ENCODE assay signal across 11 cellular contexts in the genomic region with DNA sequence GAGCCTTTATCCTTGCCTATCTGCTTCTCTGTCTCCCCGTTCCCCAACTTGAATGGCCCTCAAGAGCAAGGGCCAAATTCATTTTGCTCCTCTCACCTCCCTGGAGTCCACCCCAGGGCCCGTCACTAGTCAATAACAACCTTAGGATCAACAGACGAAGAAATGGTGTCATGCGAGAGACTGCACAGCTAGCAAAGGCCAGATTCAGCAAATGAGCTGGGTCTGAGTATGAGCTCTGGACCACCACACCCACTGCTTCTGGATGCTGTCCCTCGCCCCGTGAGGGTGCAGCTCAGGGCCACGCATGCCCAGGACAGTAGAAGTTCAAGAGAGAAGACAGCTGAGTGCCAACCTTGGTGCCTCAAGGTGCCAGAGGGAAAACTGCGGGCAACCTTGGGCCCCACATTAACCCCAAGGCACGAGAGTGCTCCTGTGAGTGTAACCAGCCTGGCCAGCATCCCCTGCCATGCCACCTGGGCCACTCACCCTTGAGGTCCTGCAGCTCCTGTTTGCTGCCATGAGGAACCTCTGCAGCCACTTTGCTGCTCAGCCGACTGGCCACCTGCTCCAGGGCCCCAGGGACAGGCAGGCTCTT. TPM values are rescaled to one million over a fixed set of nuclear protein-coding genes. Genes with fewer than 3 reads are reported as not detected.
A peak's percentile ranks its signal among the peaks of the same experiment; 100 is the strongest.
DNase-seq lines count a peak whose midpoint lies in the region; ATAC-seq and TF ChIP-seq lines count a peak whose summit lies in the region.
"Had no signal": no experiment of that assay in that cellular context is flagged by ENCODE, and none has a peak within 500 bp of the region (broad histone marks: within the 10 kb centered on the region; RNA-seq: fewer than 3 reads in every experiment).

No MANE protein-coding gene starts in this region.

- CTCF ChIA-PET in CD8-positive, alpha-beta T cell (lab: Charles Lee): interaction anchor here (1.3 to 4.2 kb wide), 3 partner anchors 11 to 127 kb away, joined by 3 to 24 read pairs (median 4); a partner anchor contains a TSS

- H3K4me3 ChIP-seq in CD8-positive, alpha-beta T cell (ENCODE audit: low read depth, low read length): no peak overlapping the region
- H3K4me3 ChIP-seq in Loucy (ENCODE audit: low read length, poor library complexity, severe bottlenecking): peak overlapping the region; percentile 81

- no peak overlapping the region for H3K27ac ChIP-seq in CD8-positive, alpha-beta T cell (ENCODE audit: low read depth, low read length)

- peak overlapping the region; percentile 80 for H3K9ac ChIP-seq in Loucy (ENCODE audit: low read depth, low read length, poor library complexity, severe bottlenecking)

- POLR2A ChIA-PET in CD8-positive, alpha-beta T cell (lab: Charles Lee): interaction anchor here (1.5 to 1.6 kb wide), 2 partner anchors 12 to 51 kb away, joined by 5 to 6 read pairs; a partner anchor contains a TSS

- no peaks in the 10 kb centered on the region for H3K9me3 ChIP-seq in CD8-positive, alpha-beta T cell (ENCODE audit: low read length)
- no peaks in the 10 kb centered on the region for H3K9me3 ChIP-seq in Loucy (ENCODE audit: insufficient read depth, low read depth, low read length)

- H3K27ac Mint-ChIP-seq in CD8-positive, alpha-beta T cell: peak overlapping the region; percentile 32
- peak overlapping the region; percentile 24 for H3K27ac Mint-ChIP-seq in central memory CD8-positive, alpha-beta T cell (ENCODE audit: low read depth)
- peak overlapping the region; percentile 84 for H3K27ac Mint-ChIP-seq in neural crest cell (ENCODE audit: unreplicated experiment)

- H3K4me1 ChIP-seq in CD8-positive, alpha-beta T cell (ENCODE audit: insufficient read depth, low read length): peaks cover 31% of the 10 kb centered on the region
- H3K4me1 ChIP-seq in Loucy (ENCODE audit: insufficient read depth, low read length, poor library complexity, severe bottlenecking): peaks cover 24% of the 10 kb centered on the region

- intact Hi-C loops in CD8-positive, alpha-beta T cell (cut with DNase I, micrococcal nuclease): loop anchor here (5.0 kb wide), 2 partner anchors 37 to 1797 kb away; a partner anchor contains a TSS

- no peaks in the 10 kb centered on the region for H3K9me2 ChIP-seq in Loucy (replicated peaks; ENCODE audit: low read depth, low read length)

- peak overlapping the region; percentile 97 for H3K4me2 ChIP-seq in Loucy (ENCODE audit: low read depth, low read length, poor library complexity, severe bottlenecking)

- H3K36me3 Mint-ChIP-seq in CD8-positive, alpha-beta T cell: peaks cover 37% of the 10 kb centered on the region
- peaks cover 16% of the 10 kb centered on the region for H3K36me3 Mint-ChIP-seq in central memory CD8-positive, alpha-beta T cell (ENCODE audit: insufficient read depth)
- peaks cover 15% of the 10 kb centered on the region for H3K36me3 Mint-ChIP-seq in neural crest cell (ENCODE audit: low read depth)

- H3K79me2 ChIP-seq in Loucy (ENCODE audit: insufficient read depth, low read length): peaks cover 47% of the 10 kb centered on the region

- peaks cover 33% of the 10 kb centered on the region for H3K4me1 Mint-ChIP-seq in CD8-positive, alpha-beta T cell (ENCODE audit: low read depth)
- peaks cover 32% of the 10 kb centered on the region for H3K4me1 Mint-ChIP-seq in central memory CD8-positive, alpha-beta T cell
- peaks cover 23% of the 10 kb centered on the region for H3K4me1 Mint-ChIP-seq in neural crest cell

- H3K4me3 Mint-ChIP-seq in CD8-positive, alpha-beta T cell: peak overlapping the region; percentile 97
- peak overlapping the region; percentile 99 for H3K4me3 Mint-ChIP-seq in central memory CD8-positive, alpha-beta T cell
- H3K4me3 Mint-ChIP-seq in neural crest cell: peak overlapping the region; percentile 97

- H3K9me3 Mint-ChIP-seq in CD8-positive, alpha-beta T cell: no peaks in the 10 kb centered on the region
- no peaks in the 10 kb centered on the region for H3K9me3 Mint-ChIP-seq in central memory CD8-positive, alpha-beta T cell
- H3K9me3 Mint-ChIP-seq in neural crest cell: no peaks in the 10 kb centered on the region

- 0 out of 2 replicates have a peak, but pooled peaks cover 3% of the 10 kb centered on the region for H3F3A ChIP-seq in Loucy (ENCODE audit: low read depth)

- H3K27me3 ChIP-seq in CD8-positive, alpha-beta T cell (ENCODE audit: insufficient read depth, low read length): no peaks in the 10 kb centered on the region
- no peaks in the 10 kb centered on the region for H3K27me3 ChIP-seq in Loucy (ENCODE audit: insufficient read depth, low read length, poor library complexity, severe bottlenecking)

- peaks cover 23% of the 10 kb centered on the region for H3K36me3 ChIP-seq in CD8-positive, alpha-beta T cell (ENCODE audit: insufficient read depth, low read length)
- peaks cover 27% of the 10 kb centered on the region; the same call in 1 of the 2 replicates for H3K36me3 ChIP-seq in Loucy (ENCODE audit: insufficient read depth, low read length)

- DNase-seq in CD8-positive, alpha-beta T cell: no peak
- no peak for DNase-seq in central memory CD8-positive, alpha-beta T cell (ENCODE audit: low spot score in 2 of 2)
- DNase-seq in neural crest cell (ENCODE audit: low read depth, low spot score) (no peak), NCI-H2171 (lab: John Stamatoyannopoulos, UW) (no peak), DMS53 treated with DMSO at 0.1 percent for 48 hours (lab: John Stamatoyannopoulos, UW; ENCODE audit: unreplicated experiment) (no peak)
- DNase-seq in stimulated activated CD4-positive, alpha-beta T cell treated with anti-CD3 and anti-CD28 coated beads, Interleukin-15, amount 100 ng/mL, for 24 hours: no peak
- DNase-seq: activated gamma-delta T cell treated with Interleukin-2 at 50 U/mL for 16 hours, NCI-H1417 treated with DMSO at 0.1 percent for 48 hours, SIG-M5 had no signal

- no peak for ATAC-seq in CD8-positive, alpha-beta T cell
- no peak for ATAC-seq in central memory CD8-positive, alpha-beta T cell (replicated peaks; ENCODE audit: extremely low read depth, poor library complexity, severe bottlenecking)
- no peak for ATAC-seq in GM21423 (IDR thresholded peaks at IDR 0.05; ENCODE audit: unreplicated experiment)

- H3K27me3 Mint-ChIP-seq in CD8-positive, alpha-beta T cell (ENCODE audit: low read depth): no peaks in the 10 kb centered on the region
- no peaks in the 10 kb centered on the region for H3K27me3 Mint-ChIP-seq in central memory CD8-positive, alpha-beta T cell
- H3K27me3 Mint-ChIP-seq in neural crest cell (ENCODE audit: low read depth): no peaks in the 10 kb centered on the region

- no peak for TF ChIP-seq CTCF in CD8-positive, alpha-beta T cell (IDR thresholded peaks at IDR 0.05)
- TF ChIP-seq CTCF in Loucy (conservative IDR thresholded peaks at IDR 0.05; ENCODE audit: low read length) (no peak), neural crest cell (conservative IDR thresholded peaks at IDR 0.05) (no peak)

- H4K20me1 ChIP-seq in Loucy (ENCODE audit: insufficient read depth, low read length, poor library complexity, severe bottlenecking): peaks cover 29% of the 10 kb centered on the region

- no peak overlapping the region for H2AFZ ChIP-seq in Loucy (ENCODE audit: low read length)

RNA-seq across cellular contexts. Expression of a gene that starts 11.8 kb away (rescaled TPM):
- total RNA-seq in CD8-positive, alpha-beta T cell: 100 to 1,000 TPM; 174 to 199 TPM
- 154 and 163 TPM in 2 replicates for total RNA-seq in neural crest cell

RNA-seq across cellular contexts. Expression of a gene that starts 19.1 kb away (rescaled TPM):
- total RNA-seq in CD8-positive, alpha-beta T cell: 10 to 100 TPM; 16.4 to 20.1 TPM
- 77.1 and 80.2 TPM in 2 replicates for total RNA-seq in neural crest cell

RNA-seq across cellular contexts. Expression of a gene that starts 33.7 kb away (rescaled TPM):
- total RNA-seq in CD8-positive, alpha-beta T cell: 10 to 100 TPM; 80.0 to 83.1 TPM
- not detected in 2 replicates for total RNA-seq in neural crest cell

RNA-seq across cellular contexts. Expression of a gene that starts 48.7 kb away (rescaled TPM):
- not detected for total RNA-seq in CD8-positive, alpha-beta T cell
- not detected in 2 replicates for total RNA-seq in neural crest cell

RNA-seq across cellular contexts. Expression of a gene that starts 51.0 kb away (rescaled TPM):
- total RNA-seq in CD8-positive, alpha-beta T cell: 100 to 1,000 TPM in 1 of 2 experiments, 10 to 100 TPM in 1; 97.4 to 109 TPM
- total RNA-seq in neural crest cell: 41.3 and 43.1 TPM in 2 replicates

Comparison
In these comparisons a context has a peak if more than half of its experiments do, and no peak if none do; other contexts are left out.
1. H3K27ac Mint-ChIP-seq: peak in every context shown above with its lines; median percentile 84 in neural crest cell; 32 in CD8-positive, alpha-beta T cell; 24 in central memory CD8-positive, alpha-beta T cell.
2. RNA of a gene that starts 33.7 kb away (total RNA-seq): 80.0 to 83.1 TPM in CD8-positive, alpha-beta T cell; not detected in neural crest cell; every median in the first group is over 10 times any median in the second.
3. Peak in every context shown above with its lines, with median percentiles within 50 percentile points of each other: H3K4me3 Mint-ChIP-seq.